ENCODE assay signal across 8 cellular contexts in the genomic region with DNA sequence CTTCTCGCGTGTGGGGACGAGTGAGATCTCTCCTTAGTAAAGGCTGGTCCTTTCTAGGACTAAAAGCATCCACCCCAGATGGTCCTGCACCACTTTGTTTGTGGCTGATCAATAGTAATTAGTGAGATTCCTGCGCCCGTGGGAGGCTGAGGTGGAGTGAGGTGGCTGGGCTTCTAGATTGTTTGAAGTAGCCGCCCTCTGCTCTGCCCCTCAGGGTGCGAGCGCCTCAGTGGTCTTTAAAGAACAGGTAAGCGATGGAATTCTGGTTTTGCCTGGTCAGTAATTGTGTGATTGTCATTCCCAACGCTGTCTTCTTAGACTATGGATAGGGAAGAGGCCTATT. TPM values are rescaled to one million over a fixed set of nuclear protein-coding genes. Genes with fewer than 3 reads are reported as not detected.
DNase-seq lines count a peak whose midpoint lies in the region; ATAC-seq and TF ChIP-seq lines count a peak whose summit lies in the region.

No MANE protein-coding gene starts in this region.

- POLR2A ChIA-PET in CD8-positive, alpha-beta T cell (lab: Charles Lee): interaction anchor here (0.7 to 2.2 kb wide), 6 partner anchors 9 to 65 kb away, joined by 3 to 11 read pairs (median 4); a partner anchor contains a TSS

- H3K4me1 ChIP-seq in CD8-positive, alpha-beta T cell (ENCODE audit: insufficient read depth, low read length): peaks cover 21% of the 10 kb centered on the region
- H3K4me1 ChIP-seq in Peyer's patch: peaks cover 0 to 15% (median 0%) of the 10 kb centered on the region in 4 donors

- no peak for TF ChIP-seq CTCF in CD8-positive, alpha-beta T cell (IDR thresholded peaks at IDR 0.05)
- TF ChIP-seq CTCF in Peyer's patch (IDR thresholded peaks at IDR 0.05) (no peak), endothelial cell (IDR thresholded peaks at IDR 0.05; ENCODE audit: unreplicated experiment) (no peak), GM13977 (IDR thresholded peaks at IDR 0.05; ENCODE audit: extremely low read depth, insufficient read depth, missing control alignments) (no peak)

- H3K27ac ChIP-seq in CD8-positive, alpha-beta T cell (ENCODE audit: low read depth, low read length): peak overlapping the region; percentile 72
- H3K27ac ChIP-seq in Peyer's patch: peak overlapping the region; percentile 48 to 71 (median 61)

- peaks cover 17% of the 10 kb centered on the region for H3K36me3 Mint-ChIP-seq in CD8-positive, alpha-beta T cell
- H3K36me3 Mint-ChIP-seq in endothelial cell (ENCODE audit: low read depth, unreplicated experiment): peaks cover 5% of the 10 kb centered on the region

- peak overlapping the region; percentile 50 for H3K4me3 ChIP-seq in CD8-positive, alpha-beta T cell (ENCODE audit: low read depth, low read length)
- peak overlapping the region in 3 of 4 donors; percentile 9 to 46 (median 32) for H3K4me3 ChIP-seq in Peyer's patch

- H3K9me3 ChIP-seq in CD8-positive, alpha-beta T cell (ENCODE audit: low read length): no peaks in the 10 kb centered on the region
- no peaks in the 10 kb centered on the region for H3K9me3 ChIP-seq in Peyer's patch

- H3K4me1 Mint-ChIP-seq in CD8-positive, alpha-beta T cell (ENCODE audit: low read depth): peaks cover 45% of the 10 kb centered on the region
- peaks cover 16% of the 10 kb centered on the region for H3K4me1 Mint-ChIP-seq in endothelial cell (ENCODE audit: unreplicated experiment)

- CTCF ChIA-PET in CD8-positive, alpha-beta T cell (lab: Charles Lee): interaction anchor here (0.6 to 6.9 kb wide), 47 partner anchors 9 to 763 kb away, joined by 3 to 135 read pairs (median 3); a partner anchor contains a TSS

- ATAC-seq in CD8-positive, alpha-beta T cell: no peak
- no peak for ATAC-seq in HG02981 (IDR thresholded peaks at IDR 0.05; ENCODE audit: unreplicated experiment)

- DNase-seq in CD8-positive, alpha-beta T cell: peak in 1 of 7 experiments; percentile 55
- DNase-seq in Peyer's patch: no peak
- no peak for DNase-seq in endothelial cell (ENCODE audit: low spot score)
- DNase-seq in retina: peak; percentile 38
- DNase-seq in GM13977 (ENCODE audit: low spot score): no peak
- no peak for DNase-seq in nucleus accumbens (lab: John Stamatoyannopoulos, UW)
- no peak for DNase-seq in NCI-H128 (lab: John Stamatoyannopoulos, UW; ENCODE audit: unreplicated experiment)

- H3K9me3 Mint-ChIP-seq in CD8-positive, alpha-beta T cell: no peaks in the 10 kb centered on the region
- H3K9me3 Mint-ChIP-seq in endothelial cell (ENCODE audit: unreplicated experiment): no peaks in the 10 kb centered on the region

- peak overlapping the region; percentile 83 for H3K4me3 Mint-ChIP-seq in CD8-positive, alpha-beta T cell
- H3K4me3 Mint-ChIP-seq in endothelial cell (ENCODE audit: unreplicated experiment): no peak overlapping the region

- no peaks in the 10 kb centered on the region for H3K36me3 ChIP-seq in CD8-positive, alpha-beta T cell (ENCODE audit: insufficient read depth, low read length)
- H3K36me3 ChIP-seq in Peyer's patch: no peaks in the 10 kb centered on the region

- intact Hi-C loops in CD8-positive, alpha-beta T cell (cut with DNase I, micrococcal nuclease): loop anchor here (1.0 to 10.0 kb wide), 10 partner anchors 12 to 447 kb away; a partner anchor contains a TSS

- H3K27me3 ChIP-seq in CD8-positive, alpha-beta T cell (ENCODE audit: insufficient read depth, low read length): no peaks in the 10 kb centered on the region
- H3K27me3 ChIP-seq in Peyer's patch: no peaks in the 10 kb centered on the region

- in situ Hi-C loops in GM13977 (cut with MboI; ENCODE audit: low pct_unique_long_range_greater_than_20kb, low sequenced_read_pairs, unreplicated experiment): no loop called here

- TF ChIP-seq POLR2A in Peyer's patch (IDR thresholded peaks at IDR 0.05): no peak

- H3K27ac Mint-ChIP-seq in CD8-positive, alpha-beta T cell: peak overlapping the region; percentile 98
- peak overlapping the region; percentile 48 for H3K27ac Mint-ChIP-seq in endothelial cell (ENCODE audit: unreplicated experiment)

- H3K27me3 Mint-ChIP-seq in CD8-positive, alpha-beta T cell (ENCODE audit: low read depth): no peaks in the 10 kb centered on the region
- peaks cover 4% of the 10 kb centered on the region for H3K27me3 Mint-ChIP-seq in endothelial cell (ENCODE audit: unreplicated experiment)

RNA-seq across cellular contexts. Expression of a gene that starts 20.7 kb away (rescaled TPM):
- total RNA-seq in CD8-positive, alpha-beta T cell: 10 to 100 TPM; 13.5 to 14.2 TPM
- 10 to 100 TPM; 16.3 to 29.7 (median 26.2) TPM for total RNA-seq in Peyer's patch
- total RNA-seq in endothelial cell (ENCODE audit: unreplicated experiment): 20.9 TPM

RNA-seq across cellular contexts. Expression of a gene that starts 23.1 kb away (rescaled TPM):
- 10 to 100 TPM in 1 of 2 experiments, 1 to 10 TPM in 1; 10.0 to 10.4 TPM for total RNA-seq in CD8-positive, alpha-beta T cell
- total RNA-seq in Peyer's patch (10 to 100 TPM; 13.1 to 25.0 (median 21.9) TPM), endothelial cell (ENCODE audit: unreplicated experiment) (77.1 TPM)

RNA-seq across cellular contexts. Expression of a gene that starts 45.6 kb away (rescaled TPM):
- total RNA-seq in CD8-positive, alpha-beta T cell: under 1 TPM in 1 of 2 experiments, not detected in 1; 0.38 TPM
- total RNA-seq in Peyer's patch (1 to 10 TPM in 1 of 4 donors, not detected in 3; 1.6 TPM), endothelial cell (ENCODE audit: unreplicated experiment) (0.77 TPM)
